13 cellular contexts compared by ENCODE assay signal in the genomic region with DNA sequence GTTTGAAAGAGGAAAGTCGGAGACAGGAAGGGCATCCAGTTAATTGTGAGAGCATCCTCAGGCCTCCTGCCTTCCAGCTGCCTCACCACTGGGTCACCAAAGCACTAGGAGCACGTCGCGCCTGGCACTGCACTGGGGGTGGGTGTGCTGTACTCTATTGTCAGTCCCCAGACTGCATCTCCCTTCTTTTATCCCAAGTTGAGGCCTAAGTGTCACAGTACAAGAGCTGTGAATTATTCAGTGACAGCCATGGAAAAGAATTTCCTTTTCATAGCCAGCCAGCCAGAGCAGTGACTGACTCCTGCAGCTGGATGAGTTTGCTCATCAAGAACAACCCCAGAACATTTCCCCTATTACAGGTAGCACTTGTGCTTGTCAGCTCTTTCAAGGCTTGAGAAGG. TPM values are rescaled to one million over a fixed set of nuclear protein-coding genes. Genes with fewer than 3 reads are reported as not detected.
A peak's percentile ranks its signal among the peaks of the same experiment; 100 is the strongest.
DNase-seq lines count a peak whose midpoint lies in the region; TF ChIP-seq lines count a peak whose summit lies in the region.
"Had no signal": no experiment of that assay in that cellular context is flagged by ENCODE, and none has a peak within 500 bp of the region (broad histone marks: within the 10 kb centered on the region; RNA-seq: fewer than 3 reads in every experiment).

No MANE protein-coding gene starts in this region.

- H3K36me3 ChIP-seq in ascending aorta (peaks cover 55 to 95% of the 10 kb centered on the region in 2 donors), PC-9 (ENCODE audit: low read depth) (peaks cover 9% of the 10 kb centered on the region; the same call in 1 of the 2 replicates)

- DNase-seq in activated naive CD4-positive, alpha-beta T cell treated with anti-CD3 and anti-CD28 coated beads for 36 hours = no peak
- DNase-seq in activated naive CD4-positive, alpha-beta T cell treated with anti-CD3 and anti-CD28 coated beads, Interleukin-2, amount 50 U/mL, for 16 hours = no peak
- DNase-seq in ascending aorta (ENCODE audit: low spot score in 2 of 2) (no peak), kidney tubule cell (ENCODE audit: low spot score) (peak; percentile 93), NCI-H2107 treated with DMSO at 0.1 percent for 48 hours (lab: John Stamatoyannopoulos, UW; ENCODE audit: unreplicated experiment) (no peak), NCI-H187 treated with DMSO at 0.1 percent for 48 hours (lab: John Stamatoyannopoulos, UW) (no peak), PC-9 (no peak)
- DNase-seq: NCI-H526 treated with DMSO at 0.1 percent for 48 hours had no signal

- no peak overlapping the region for H3K4me3 ChIP-seq in ascending aorta
- no peak overlapping the region for H3K4me3 ChIP-seq in PC-9
- H3K4me3 ChIP-seq: BLaER1, GM12878 had no signal

- POLR2A ChIA-PET in PC-9 (lab: Charles Lee; ENCODE audit: unreplicated experiment) = no interaction called here

- H2AFZ ChIP-seq in PC-9 = no peak overlapping the region

- peaks cover 13% of the 10 kb centered on the region; the same call in 1 of the 2 replicates for H4K20me1 ChIP-seq in PC-9 (ENCODE audit: insufficient read depth)

- peaks cover 6% of the 10 kb centered on the region; the same call in 1 of the 2 replicates for H3K79me2 ChIP-seq in PC-9 (ENCODE audit: low read depth)

- H3K4me2 ChIP-seq in PC-9 = no peak overlapping the region
- H3K4me2 ChIP-seq: BLaER1 had no signal

- peak overlapping the region; percentile 68 for H3K27ac Mint-ChIP-seq in activated naive CD4-positive, alpha-beta T cell treated with anti-CD3 and anti-CD28 coated beads for 36 hours
- H3K27ac Mint-ChIP-seq: type B pancreatic cell had no signal

- intact Hi-C loops in activated naive CD4-positive, alpha-beta T cell treated with anti-CD3 and anti-CD28 coated beads for 36 hours (cut with micrococcal nuclease) = no loop called here
- intact Hi-C loops in ascending aorta (cut with DNase I) (no loop called here), PC-9 (cut with micrococcal nuclease; ENCODE audit: unreplicated experiment) (no loop called here)

- no peaks in the 10 kb centered on the region for H3K9me2 ChIP-seq in PC-9 (ENCODE audit: insufficient read depth)

- peaks cover 56% of the 10 kb centered on the region for H3K36me3 Mint-ChIP-seq in activated naive CD4-positive, alpha-beta T cell treated with anti-CD3 and anti-CD28 coated beads for 36 hours (ENCODE audit: low read depth)

- no peak overlapping the region for H3K4me3 Mint-ChIP-seq in activated naive CD4-positive, alpha-beta T cell treated with anti-CD3 and anti-CD28 coated beads for 36 hours
- H3K4me3 Mint-ChIP-seq: type B pancreatic cell had no signal

- peaks cover 4% of the 10 kb centered on the region; the same call in 1 of the 2 replicates for H3F3A ChIP-seq in PC-9 (ENCODE audit: insufficient read depth, low read depth)

- H3K27ac ChIP-seq in ascending aorta = peak overlapping the region; percentile 62 to 69
- peak overlapping the region; percentile 95 for H3K27ac ChIP-seq in temporal lobe (ENCODE audit: low read depth, low read length)
- H3K27ac ChIP-seq in PC-9 = no peak overlapping the region
- H3K27ac ChIP-seq: BLaER1, VCaP had no signal

- no peaks in the 10 kb centered on the region for H3K27me3 ChIP-seq in ascending aorta
- H3K27me3 ChIP-seq in PC-9 (ENCODE audit: insufficient read depth, low read depth) = no peaks in the 10 kb centered on the region
- H3K27me3 ChIP-seq: BLaER1 had no signal

- no peaks in the 10 kb centered on the region for H3K9me3 Mint-ChIP-seq in activated naive CD4-positive, alpha-beta T cell treated with anti-CD3 and anti-CD28 coated beads for 36 hours
- H3K9me3 Mint-ChIP-seq: type B pancreatic cell had no signal

- H3K4me1 ChIP-seq in ascending aorta (peaks cover 0 to 32% of the 10 kb centered on the region in 2 donors), PC-9 (replicated peaks; ENCODE audit: insufficient read depth) (no peaks in the 10 kb centered on the region)
- H3K4me1 ChIP-seq: BLaER1 had no signal

- H3K27me3 Mint-ChIP-seq in activated naive CD4-positive, alpha-beta T cell treated with anti-CD3 and anti-CD28 coated beads for 36 hours (ENCODE audit: low read depth) = no peaks in the 10 kb centered on the region
- H3K27me3 Mint-ChIP-seq: type B pancreatic cell had no signal

- peaks cover 45% of the 10 kb centered on the region for H3K4me1 Mint-ChIP-seq in activated naive CD4-positive, alpha-beta T cell treated with anti-CD3 and anti-CD28 coated beads for 36 hours (ENCODE audit: low read depth)

- H3K9me3 ChIP-seq in ascending aorta = no peaks in the 10 kb centered on the region
- H3K9me3 ChIP-seq in PC-9 (ENCODE audit: insufficient read depth, low read depth) = no peaks in the 10 kb centered on the region
- H3K9me3 ChIP-seq: BLaER1 had no signal

- CTCF ChIA-PET in activated naive CD4-positive, alpha-beta T cell treated with anti-CD3 and anti-CD28 coated beads for 36 hours (lab: Charles Lee) = interaction anchor here (1.3 to 1.6 kb wide), 3 partner anchors 17 to 122 kb away, joined by 4 to 8 read pairs (median 4); a partner anchor contains a TSS
- CTCF ChIA-PET in PC-9 (lab: Charles Lee) = no interaction called here

- BruUV-seq in PC-9 (replicated peaks; lab: Mats Ljungman, UMichigan) = no TSS peak

- no peak for TF ChIP-seq CTCF in ascending aorta (IDR thresholded peaks at IDR 0.05)
- TF ChIP-seq CTCF in PC-9 (conservative IDR thresholded peaks at IDR 0.05) = no peak

RNA-seq across cellular contexts. Expression of a gene that starts 16.3 kb away (rescaled TPM):
- total RNA-seq in activated naive CD4-positive, alpha-beta T cell treated with anti-CD3 and anti-CD28 coated beads for 36 hours = 100 to 1,000 TPM in 1 of 2 experiments, 10 to 100 TPM in 1; 96.4 to 101 TPM
- total RNA-seq in ascending aorta = 222 TPM
- total RNA-seq in temporal lobe = 92.9 TPM
- 146 and 164 TPM in 2 replicates for total RNA-seq in PC-9 (2021)

RNA-seq across cellular contexts. Expression of a gene that starts 37.8 kb away (rescaled TPM):
- total RNA-seq in activated naive CD4-positive, alpha-beta T cell treated with anti-CD3 and anti-CD28 coated beads for 36 hours = not detected
- total RNA-seq in ascending aorta (not detected), temporal lobe (under 0.01 TPM), PC-9 (2021) (not detected in 2 replicates)
- total RNA-seq: GM12878 had no signal

RNA-seq across cellular contexts. Expression of a gene that starts 51.2 kb away (rescaled TPM):
- total RNA-seq in activated naive CD4-positive, alpha-beta T cell treated with anti-CD3 and anti-CD28 coated beads for 36 hours = 10 to 100 TPM; 14.5 to 15.2 TPM
- total RNA-seq in ascending aorta (7.2 TPM), temporal lobe (34.7 TPM), PC-9 (2021) (20.2 and 23.2 TPM in 2 replicates)
